ENCODE assay signal across 8 cellular contexts in the genomic region with DNA sequence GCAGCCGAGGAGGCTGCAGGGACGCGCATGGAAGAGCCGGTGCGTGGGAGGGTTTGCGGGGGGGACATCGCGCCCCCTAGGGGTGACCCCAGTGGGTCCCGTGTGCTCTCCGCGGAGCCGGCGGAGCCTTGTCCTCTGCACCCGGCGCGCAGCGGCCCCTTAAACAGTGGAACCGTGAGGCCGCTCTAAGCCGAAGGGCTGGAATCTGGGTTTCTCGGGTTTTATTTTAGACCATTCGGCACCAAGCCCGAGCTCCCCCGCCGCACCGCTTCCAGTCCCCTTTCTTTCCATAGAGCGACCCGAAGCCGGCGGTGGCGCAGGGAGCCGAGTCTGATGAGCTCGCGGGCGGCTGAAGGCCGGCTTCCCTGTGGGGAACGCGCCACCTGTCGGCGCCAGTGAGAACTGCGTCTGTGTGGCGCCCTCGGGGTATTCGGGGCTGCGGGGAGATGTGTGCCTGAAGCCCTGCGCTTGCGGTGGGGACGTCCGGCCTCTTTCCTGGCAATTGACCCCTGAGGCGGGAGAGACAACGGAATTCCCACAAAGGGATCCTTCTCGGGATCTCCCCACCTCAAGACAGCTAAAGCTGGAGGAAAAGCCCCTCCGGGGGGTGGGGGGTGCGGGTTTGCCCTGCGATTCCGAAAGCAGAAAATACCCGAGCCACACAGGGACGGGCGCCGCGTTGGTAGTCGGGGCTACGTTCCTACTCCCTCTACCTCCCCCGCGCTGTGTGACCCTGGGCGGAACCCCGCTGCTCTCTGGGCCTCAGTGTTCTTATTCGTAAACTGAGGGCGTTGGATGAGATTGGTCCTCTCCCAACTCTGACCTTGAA. TPM values are rescaled to one million over a fixed set of nuclear protein-coding genes. Genes with fewer than 3 reads are reported as not detected.
A peak's percentile ranks its signal among the peaks of the same experiment; 100 is the strongest.
DNase-seq lines count a peak whose midpoint lies in the region; ATAC-seq and TF ChIP-seq lines count a peak whose summit lies in the region.

No MANE protein-coding gene starts in this region.

- H3K4me3 ChIP-seq in Peyer's patch: peak overlapping the region in 3 of 4 donors; percentile 24 to 34 (median 33)
- peak overlapping the region in 4 of 5 donors; percentile 46 to 63 (median 52) for H3K4me3 ChIP-seq in subcutaneous abdominal adipose tissue (ENCODE audit: low read depth in 1 of 5, low read length in 5 of 5)

- in situ Hi-C loops in Caki2 (cut with HindIII; ENCODE audit: low pct_unique_long_range_greater_than_20kb, low sequenced_read_pairs): no loop called here

- peaks cover 3% of the 10 kb centered on the region for H3K36me3 Mint-ChIP-seq in activated T-helper 2 cell treated with anti-CD3 and anti-CD28 coated beads, Interferon-gamma antibody, Interleukin-2, Interleukin-4, amounts not matched to agents 10 μg/mL and 5 μg/mL and 100 μg/mL, durations not matched to agents 14 hours and 24 hours and 36 hours (ENCODE audit: low read depth)

- no peak overlapping the region for H3K9ac ChIP-seq in subcutaneous abdominal adipose tissue (ENCODE audit: low read length in 5 of 5)

- DNase-seq in Caki2 (ENCODE audit: low read depth) (peak; percentile 78), GM20000 (ENCODE audit: low spot score) (peak; percentile 93), HT-29 (ENCODE audit: low spot score) (peak; percentile 40), Peyer's patch (peak; percentile 56 to 87 (median 86)), foreskin keratinocyte (no peak), nucleus accumbens (lab: John Stamatoyannopoulos, UW) (peak in 53 of 56 donors; percentile 6 to 86 (median 51))
- peak; percentile 76 for DNase-seq in activated T-helper 2 cell treated with anti-CD3 and anti-CD28 coated beads, Interferon-gamma antibody, Interleukin-2, Interleukin-4, amounts not matched to agents 10 μg/mL and 5 μg/mL and 100 μg/mL, durations not matched to agents 14 hours and 24 hours and 36 hours (ENCODE audit: low spot score)

- no peak for TF ChIP-seq POLR2A in Peyer's patch (IDR thresholded peaks at IDR 0.05)

- H3K27ac Mint-ChIP-seq in activated T-helper 2 cell treated with anti-CD3 and anti-CD28 coated beads, Interferon-gamma antibody, Interleukin-2, Interleukin-4, amounts not matched to agents 10 μg/mL and 5 μg/mL and 100 μg/mL, durations not matched to agents 14 hours and 24 hours and 36 hours: no peak overlapping the region

- H3K4me1 Mint-ChIP-seq in activated T-helper 2 cell treated with anti-CD3 and anti-CD28 coated beads, Interferon-gamma antibody, Interleukin-2, Interleukin-4, amounts not matched to agents 10 μg/mL and 5 μg/mL and 100 μg/mL, durations not matched to agents 14 hours and 24 hours and 36 hours (ENCODE audit: low read depth): peaks cover 2% of the 10 kb centered on the region

- H3K4me1 ChIP-seq in Peyer's patch (peaks cover 0 to 19% (median 9%) of the 10 kb centered on the region in 4 donors), foreskin keratinocyte (no peaks in the 10 kb centered on the region), subcutaneous abdominal adipose tissue (ENCODE audit: control insufficient read depth in 5 of 5, insufficient read depth in 5 of 5, low read length in 5 of 5) (peaks cover 0 to 25% (median 24%) of the 10 kb centered on the region in 5 donors)

- H3K27ac ChIP-seq in Peyer's patch: no peak overlapping the region
- no peak overlapping the region for H3K27ac ChIP-seq in foreskin keratinocyte
- no peak overlapping the region for H3K27ac ChIP-seq in subcutaneous abdominal adipose tissue (ENCODE audit: low read depth, low read length)

- H3K27me3 Mint-ChIP-seq in activated T-helper 2 cell treated with anti-CD3 and anti-CD28 coated beads, Interferon-gamma antibody, Interleukin-2, Interleukin-4, amounts not matched to agents 10 μg/mL and 5 μg/mL and 100 μg/mL, durations not matched to agents 14 hours and 24 hours and 36 hours (ENCODE audit: low read depth): peaks cover 81% of the 10 kb centered on the region

- H3K27me3 ChIP-seq in Peyer's patch (peaks cover 0 to 79% of the 10 kb centered on the region in 2 donors), foreskin keratinocyte (peaks cover 98% of the 10 kb centered on the region), subcutaneous abdominal adipose tissue (ENCODE audit: control insufficient read depth in 5 of 5, insufficient read depth in 4 of 5, low read length in 5 of 5) (peaks cover 55 to 89% (median 77%) of the 10 kb centered on the region in 5 donors)

- ATAC-seq in foreskin keratinocyte: peak; percentile 78

- peak overlapping the region; percentile 33 for H3K4me3 Mint-ChIP-seq in activated T-helper 2 cell treated with anti-CD3 and anti-CD28 coated beads, Interferon-gamma antibody, Interleukin-2, Interleukin-4, amounts not matched to agents 10 μg/mL and 5 μg/mL and 100 μg/mL, durations not matched to agents 14 hours and 24 hours and 36 hours (ENCODE audit: low read depth)

- H3K9me3 ChIP-seq in Peyer's patch (no peaks in the 10 kb centered on the region), subcutaneous abdominal adipose tissue (ENCODE audit: control insufficient read depth in 5 of 5, low read length in 5 of 5) (no peaks in the 10 kb centered on the region)

- intact Hi-C loops in activated T-helper 2 cell treated with anti-CD3 and anti-CD28 coated beads, Interferon-gamma antibody, Interleukin-2, Interleukin-4, amounts not matched to agents 10 μg/mL and 5 μg/mL and 100 μg/mL, durations not matched to agents 14 hours and 24 hours and 36 hours (cut with micrococcal nuclease): loop anchor here (1.0 to 5.0 kb wide), 2 partner anchors 633 to 823 kb away; no protein-coding TSS in a partner anchor

- TF ChIP-seq CTCF in GM20000 (IDR thresholded peaks at IDR 0.05; ENCODE audit: extremely low read depth, missing control alignments): peak; percentile 96
- peak; percentile 61 to 93 (median 88) for TF ChIP-seq CTCF in Peyer's patch (IDR thresholded peaks at IDR 0.05)
- TF ChIP-seq CTCF in foreskin keratinocyte (conservative IDR thresholded peaks at IDR 0.05): peak; percentile 96

- no peaks in the 10 kb centered on the region for H3K9me3 Mint-ChIP-seq in activated T-helper 2 cell treated with anti-CD3 and anti-CD28 coated beads, Interferon-gamma antibody, Interleukin-2, Interleukin-4, amounts not matched to agents 10 μg/mL and 5 μg/mL and 100 μg/mL, durations not matched to agents 14 hours and 24 hours and 36 hours

- H3K36me3 ChIP-seq in Peyer's patch (no peaks in the 10 kb centered on the region), subcutaneous abdominal adipose tissue (ENCODE audit: control insufficient read depth in 5 of 5, insufficient read depth in 5 of 5, low read length in 5 of 5) (no peaks in the 10 kb centered on the region)

RNA-seq across cellular contexts. Expression of gene EN1, which starts 8.2 kb away (rescaled TPM):
- total RNA-seq in Caki2 (2014; rRNA removed; shearing (Covaris generic); ENCODE audit: low replicate concordance): 0.10 TPM in 1 of 2 replicates, not detected in the other
- not detected in 2 replicates for total RNA-seq in HT-29 (2014; rRNA removed; shearing (Covaris generic))
- total RNA-seq in Peyer's patch (not detected), foreskin keratinocyte (0.75 TPM in 1 of 2 replicates, not detected in the other)
- total RNA-seq in activated T-helper 2 cell treated with anti-CD3 and anti-CD28 coated beads, Interferon-gamma antibody, Interleukin-2, Interleukin-4, amounts not matched to agents 10 μg/mL and 5 μg/mL and 100 μg/mL, durations not matched to agents 14 hours and 24 hours and 36 hours: not detected in 2 replicates
- 0.85 TPM in 1 of 2 replicates, not detected in the other for polyA plus RNA-seq in foreskin keratinocyte

Comparison
In these comparisons a context has a peak if more than half of its experiments do, and no peak if none do; other contexts are left out.
1. DNase-seq: peak in Caki2 (single experiment), GM20000 (single experiment), HT-29 (single experiment), Peyer's patch (3 of 3), activated T-helper 2 cell treated with anti-CD3 and anti-CD28 coated beads, Interferon-gamma antibody, Interleukin-2, Interleukin-4, amounts not matched to agents 10 μg/mL and 5 μg/mL and 100 μg/mL, durations not matched to agents 14 hours and 24 hours and 36 hours (single experiment) and nucleus accumbens (53 of 56); none in foreskin keratinocyte (0 of 2).
2. Peak in every context shown above with its lines, with median percentiles within 50 percentile points of each other: CTCF ChIP-seq.